8 cellular contexts compared by ENCODE assay signal in the genomic region with DNA sequence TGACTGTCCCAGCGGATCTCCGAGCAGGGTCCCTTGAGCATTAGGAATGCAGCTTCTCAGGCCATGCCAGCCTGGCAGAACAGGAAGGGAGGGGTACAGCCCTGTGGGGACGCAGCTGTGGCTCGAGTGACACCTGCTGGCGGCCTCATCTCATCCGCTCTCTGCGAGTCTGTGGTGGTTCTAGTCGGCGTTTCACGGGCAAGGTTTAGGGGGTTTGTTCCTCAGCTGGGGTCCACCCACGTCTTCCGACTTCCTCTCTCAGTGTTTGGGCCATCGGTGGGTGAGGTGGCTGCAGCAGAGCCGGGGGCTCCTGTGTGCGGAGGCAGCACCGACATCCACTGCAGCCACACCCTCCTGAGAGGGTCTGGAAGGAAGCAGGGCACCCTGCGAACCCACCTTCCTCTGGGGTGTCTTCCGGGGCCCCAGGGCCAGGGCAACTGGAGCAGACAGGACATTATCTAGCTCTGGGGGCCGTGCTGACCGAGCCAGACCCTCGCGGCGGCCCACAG. TPM values are rescaled to one million over a fixed set of nuclear protein-coding genes. Genes with fewer than 3 reads are reported as not detected.
A peak's percentile ranks its signal among the peaks of the same experiment; 100 is the strongest.
DNase-seq lines count a peak whose midpoint lies in the region; ATAC-seq and TF ChIP-seq lines count a peak whose summit lies in the region.

No MANE protein-coding gene starts in this region.

- no peaks in the 10 kb centered on the region for H3K79me2 ChIP-seq in OCI-LY3 (ENCODE audit: low read length)

- no peaks in the 10 kb centered on the region for H4K20me1 ChIP-seq in OCI-LY3 (ENCODE audit: insufficient read depth, low read length)

- peak in 10 of 14 donors; percentile 5 to 77 (median 22) for DNase-seq in C1 segment of cervical spinal cord (lab: John Stamatoyannopoulos, UW)
- peak; percentile 49 to 78 for DNase-seq in HAP-1 (ENCODE audit: low spot score in 2 of 2)
- DNase-seq in activated CD8-positive, alpha-beta memory T cell treated with anti-CD3 and anti-CD28 coated beads, Interleukin-2, amount 50 U/mL, for 48 hours: peak; percentile 84
- DNase-seq in epidermal melanocyte (ENCODE audit: insufficient read length, low spot score): peak; percentile 44
- DNase-seq in naive B cell: peak; percentile 69
- DNase-seq in stimulated activated effector memory CD8-positive, alpha-beta T cell treated with anti-CD3 and anti-CD28 coated beads, Interleukin-12 subunit alpha, Interleukin-12 subunit beta, amount 100 ng/mL, for 72 hours (ENCODE audit: low spot score in 2 of 2): peak; percentile 56 to 82

- peaks cover 0 to 14% (median 6%) of the 10 kb centered on the region in 7 donors for H3K9me3 Mint-ChIP-seq in naive B cell
- peaks cover 8% of the 10 kb centered on the region for H3K9me3 Mint-ChIP-seq in stimulated activated effector memory CD8-positive, alpha-beta T cell treated with anti-CD3 and anti-CD28 coated beads, Interleukin-12 subunit alpha, Interleukin-12 subunit beta, amount 100 ng/mL, for 72 hours

- H3K36me3 Mint-ChIP-seq in naive B cell: peaks cover 0 to 16% of the 10 kb centered on the region in 2 donors
- no peaks in the 10 kb centered on the region for H3K36me3 Mint-ChIP-seq in stimulated activated effector memory CD8-positive, alpha-beta T cell treated with anti-CD3 and anti-CD28 coated beads, Interleukin-12 subunit alpha, Interleukin-12 subunit beta, amount 100 ng/mL, for 72 hours

- H3K27ac Mint-ChIP-seq in naive B cell: peak overlapping the region in 5 of 6 donors; percentile 54 to 93 (median 69)
- H3K27ac Mint-ChIP-seq in stimulated activated effector memory CD8-positive, alpha-beta T cell treated with anti-CD3 and anti-CD28 coated beads, Interleukin-12 subunit alpha, Interleukin-12 subunit beta, amount 100 ng/mL, for 72 hours: peak overlapping the region; percentile 44

- H3K27me3 ChIP-seq in HAP-1 (ENCODE audit: low read depth) (peaks cover 4% of the 10 kb centered on the region; the same call in 1 of the 2 replicates), OCI-LY3 (ENCODE audit: low read depth, low read length) (peaks cover 25% of the 10 kb centered on the region)

- H3K4me1 Mint-ChIP-seq in naive B cell: peaks cover 8 to 25% (median 18%) of the 10 kb centered on the region in 3 donors
- peaks cover 11% of the 10 kb centered on the region for H3K4me1 Mint-ChIP-seq in stimulated activated effector memory CD8-positive, alpha-beta T cell treated with anti-CD3 and anti-CD28 coated beads, Interleukin-12 subunit alpha, Interleukin-12 subunit beta, amount 100 ng/mL, for 72 hours

- H3K9ac ChIP-seq in OCI-LY3 (ENCODE audit: low read length): peak overlapping the region; percentile 37; the same call in 1 of the 2 replicates

- H3K4me1 ChIP-seq in HAP-1 (peaks cover 5% of the 10 kb centered on the region; the same call in 1 of the 2 replicates), OCI-LY3 (ENCODE audit: low read length) (peaks cover 4% of the 10 kb centered on the region)

- peak overlapping the region; percentile 91 for H3K4me2 ChIP-seq in OCI-LY3 (ENCODE audit: low read length)

- peak; percentile 91 for TF ChIP-seq CTCF in OCI-LY3 (IDR thresholded peaks at IDR 0.05; ENCODE audit: low read depth, low read length)

- H3K27me3 Mint-ChIP-seq in naive B cell: peaks cover 13 to 26% (median 25%) of the 10 kb centered on the region in 3 donors

- peak overlapping the region; percentile 62 to 93 (median 90) for H3K4me3 Mint-ChIP-seq in naive B cell
- H3K4me3 Mint-ChIP-seq in stimulated activated effector memory CD8-positive, alpha-beta T cell treated with anti-CD3 and anti-CD28 coated beads, Interleukin-12 subunit alpha, Interleukin-12 subunit beta, amount 100 ng/mL, for 72 hours: peak overlapping the region; percentile 75

- in situ Hi-C loops in HAP-1 (cut with MboI; ENCODE audit: low sequenced_read_pairs): no loop called here

- no peak overlapping the region for H3K27ac ChIP-seq in OCI-LY3 (ENCODE audit: low read length)

- H3K36me3 ChIP-seq in HAP-1 (replicated peaks) (no peaks in the 10 kb centered on the region), OCI-LY3 (replicated peaks; ENCODE audit: low read depth, low read length) (no peaks in the 10 kb centered on the region)

- H3K9me3 ChIP-seq in HAP-1 (no peaks in the 10 kb centered on the region), OCI-LY3 (ENCODE audit: insufficient read depth, low read length) (0 out of 2 replicates have a peak, but pooled peaks cover 6% of the 10 kb centered on the region)

- peak; percentile 71 to 77 for ATAC-seq in naive B cell (ENCODE audit: low read depth in 2 of 2)
- peak; percentile 83 for ATAC-seq in stimulated activated effector memory CD8-positive, alpha-beta T cell treated with anti-CD3 and anti-CD28 coated beads, Interleukin-12 subunit alpha, Interleukin-12 subunit beta, amount 100 ng/mL, for 72 hours
- ATAC-seq in GM21825 (IDR thresholded peaks at IDR 0.05; ENCODE audit: unreplicated experiment): no peak

- H3K4me3 ChIP-seq in HAP-1 (peak overlapping the region; percentile 5; the same call in 1 of the 2 replicates), OCI-LY3 (ENCODE audit: low read length) (peak overlapping the region; percentile 81)

- H2AFZ ChIP-seq in OCI-LY3 (ENCODE audit: low read depth, low read length): peak overlapping the region; percentile 86; the same call in 1 of the 2 replicates

RNA-seq across cellular contexts. Expression of a gene that starts 33.3 kb away (rescaled TPM):
- not detected for polyA plus RNA-seq in naive B cell (ENCODE audit: low read depth in 6 of 6)

Comparison
In these comparisons a context has a peak if more than half of its experiments do, and no peak if none do; other contexts are left out.
1. DNase-seq: peak in every context shown above with its lines; median percentile 84 in activated CD8-positive, alpha-beta memory T cell treated with anti-CD3 and anti-CD28 coated beads, Interleukin-2, amount 50 U/mL, for 48 hours; 69 in naive B cell; 69 in stimulated activated effector memory CD8-positive, alpha-beta T cell treated with anti-CD3 and anti-CD28 coated beads, Interleukin-12 subunit alpha, Interleukin-12 subunit beta, amount 100 ng/mL, for 72 hours; 64 in HAP-1; 44 in epidermal melanocyte; 22 in C1 segment of cervical spinal cord.